Comparison of ENCODE assay signal across 8 cellular contexts in genomic region chr14:105896961-105897724, GRCh38.
DNase-seq lines count a peak whose midpoint lies in the region; ATAC-seq, FAIRE-seq and TF ChIP-seq lines count a peak whose summit lies in the region.
"Not testable (repeated sequence)": the region's sequence is repeated elsewhere in the genome, so short reads cannot be mapped to it uniquely, and the experiment has no call there.

No MANE protein-coding gene starts in this region.

- not testable (repeated sequence) for H3K27me3 ChIP-seq in right cardiac atrium (ENCODE audit: control insufficient read depth, insufficient read depth); aorta (ENCODE audit: control insufficient read depth in 1 of 2, insufficient read depth in 2 of 2, low read length in 1 of 2)

- H3K27me3 Mint-ChIP-seq in CD14-positive monocyte (ENCODE audit: low read depth in 3 of 3), result peaks cover 59 to 89% (median 61%) of the 10 kb centered on the region in 3 donors
- H3K27me3 Mint-ChIP-seq in activated CD4-positive, alpha-beta T cell treated with anti-CD3 and anti-CD28 coated beads for 36 hours, result peaks cover 12% of the 10 kb centered on the region
- H3K27me3 Mint-ChIP-seq in activated naive CD4-positive, alpha-beta T cell treated with anti-CD3 and anti-CD28 coated beads for 36 hours (ENCODE audit: low read depth), result peaks cover 23% of the 10 kb centered on the region
- H3K27me3 Mint-ChIP-seq in natural killer cell treated with Interleukin-12 subunit alpha and Interleukin-12 subunit beta and Interleukin-15 and Interleukin-18, amount 100 ng/mL, for 72 hours, result peaks cover 0 to 16% of the 10 kb centered on the region in 2 donors

- FAIRE-seq in GM19239 (lab: Jason Lieb, UNC), result not testable (repeated sequence)

- TF ChIP-seq CTCF in CD14-positive monocyte (IDR thresholded peaks at IDR 0.05), result not testable (repeated sequence)

- DNase-seq in CD14-positive monocyte (ENCODE audit: low spot score) (peak; percentile 14), GM19239 (ENCODE audit: insufficient read length, low spot score) (peak; percentile 17), NCI-H69 (lab: John Stamatoyannopoulos, UW) (peak; percentile 30), right cardiac atrium (peak; percentile 0 to 12 (median 1)), aorta (peak; percentile 15 to 19)
- peak; percentile 37 for DNase-seq in activated CD4-positive, alpha-beta T cell treated with anti-CD3 and anti-CD28 coated beads for 36 hours
- DNase-seq in activated naive CD4-positive, alpha-beta T cell treated with anti-CD3 and anti-CD28 coated beads for 36 hours, result peak; percentile 31
- DNase-seq in natural killer cell treated with Interleukin-12 subunit alpha and Interleukin-12 subunit beta and Interleukin-15 and Interleukin-18, amount 100 ng/mL, for 72 hours (ENCODE audit: low spot score), result peak; percentile 32

- H3K36me3 Mint-ChIP-seq in CD14-positive monocyte; activated CD4-positive, alpha-beta T cell treated with anti-CD3 and anti-CD28 coated beads for 36 hours (ENCODE audit: low read depth); activated naive CD4-positive, alpha-beta T cell treated with anti-CD3 and anti-CD28 coated beads for 36 hours (ENCODE audit: low read depth); natural killer cell treated with Interleukin-12 subunit alpha and Interleukin-12 subunit beta and Interleukin-15 and Interleukin-18, amount 100 ng/mL, for 72 hours: not testable (repeated sequence)

- peak; percentile 74 for ATAC-seq in activated CD4-positive, alpha-beta T cell treated with anti-CD3 and anti-CD28 coated beads for 36 hours
- not testable (repeated sequence) for ATAC-seq in right cardiac atrium; aorta (ENCODE audit: low FRiP score)
- ATAC-seq in natural killer cell treated with Interleukin-12 subunit alpha and Interleukin-12 subunit beta and Interleukin-15 and Interleukin-18, amount 100 ng/mL, for 72 hours, result peak in 1 of 2 donors; percentile 69

- H3K4me1 Mint-ChIP-seq in CD14-positive monocyte; activated CD4-positive, alpha-beta T cell treated with anti-CD3 and anti-CD28 coated beads for 36 hours; activated naive CD4-positive, alpha-beta T cell treated with anti-CD3 and anti-CD28 coated beads for 36 hours (ENCODE audit: low read depth): not testable (repeated sequence)
- peaks cover 0 to 14% of the 10 kb centered on the region in 2 donors for H3K4me1 Mint-ChIP-seq in natural killer cell treated with Interleukin-12 subunit alpha and Interleukin-12 subunit beta and Interleukin-15 and Interleukin-18, amount 100 ng/mL, for 72 hours (ENCODE audit: low read depth in 2 of 2)

- H3K4me3 ChIP-seq in right cardiac atrium (ENCODE audit: low read length); aorta (ENCODE audit: low read length in 2 of 2): not testable (repeated sequence)

- not testable (repeated sequence) for H3K27ac ChIP-seq in right cardiac atrium (ENCODE audit: low read length); aorta (ENCODE audit: low read depth in 1 of 2, low read length in 2 of 2)

- H3K4me3 Mint-ChIP-seq in CD14-positive monocyte, result peak overlapping the region in 1 of 2 donors; percentile 7
- not testable (repeated sequence) for H3K4me3 Mint-ChIP-seq in activated CD4-positive, alpha-beta T cell treated with anti-CD3 and anti-CD28 coated beads for 36 hours; activated naive CD4-positive, alpha-beta T cell treated with anti-CD3 and anti-CD28 coated beads for 36 hours; natural killer cell treated with Interleukin-12 subunit alpha and Interleukin-12 subunit beta and Interleukin-15 and Interleukin-18, amount 100 ng/mL, for 72 hours

- peaks cover 6 to 15% (median 12%) of the 10 kb centered on the region in 7 donors for H3K9me3 Mint-ChIP-seq in CD14-positive monocyte
- H3K9me3 Mint-ChIP-seq in activated CD4-positive, alpha-beta T cell treated with anti-CD3 and anti-CD28 coated beads for 36 hours (ENCODE audit: low read depth); activated naive CD4-positive, alpha-beta T cell treated with anti-CD3 and anti-CD28 coated beads for 36 hours; natural killer cell treated with Interleukin-12 subunit alpha and Interleukin-12 subunit beta and Interleukin-15 and Interleukin-18, amount 100 ng/mL, for 72 hours: not testable (repeated sequence)

- H3K27ac Mint-ChIP-seq in CD14-positive monocyte, result peak overlapping the region in 1 of 7 donors; percentile 8
- not testable (repeated sequence) for H3K27ac Mint-ChIP-seq in activated CD4-positive, alpha-beta T cell treated with anti-CD3 and anti-CD28 coated beads for 36 hours; activated naive CD4-positive, alpha-beta T cell treated with anti-CD3 and anti-CD28 coated beads for 36 hours; natural killer cell treated with Interleukin-12 subunit alpha and Interleukin-12 subunit beta and Interleukin-15 and Interleukin-18, amount 100 ng/mL, for 72 hours

- intact Hi-C loops in CD14-positive monocyte (cut with micrococcal nuclease); activated CD4-positive, alpha-beta T cell treated with anti-CD3 and anti-CD28 coated beads for 36 hours (cut with DNase I, micrococcal nuclease); activated naive CD4-positive, alpha-beta T cell treated with anti-CD3 and anti-CD28 coated beads for 36 hours (cut with micrococcal nuclease); right cardiac atrium (cut with DNase I); aorta (cut with DNase I): not testable (repeated sequence)

- H3K36me3 ChIP-seq in aorta (ENCODE audit: control insufficient read depth in 1 of 2, insufficient read depth in 2 of 2, low read length in 1 of 2), result not testable (repeated sequence)

- CTCF ChIA-PET in activated CD4-positive, alpha-beta T cell treated with anti-CD3 and anti-CD28 coated beads for 36 hours (lab: Charles Lee), result not testable (repeated sequence)
- CTCF ChIA-PET in activated naive CD4-positive, alpha-beta T cell treated with anti-CD3 and anti-CD28 coated beads for 36 hours (lab: Charles Lee), result interaction anchor here (0.7 kb wide), 1 partner anchor 555 kb away, joined by 3 read pairs; no protein-coding TSS in a partner anchor

- WGBS in right cardiac atrium, result 56% methylated on average over 6 of the region's 6 CpGs
- 58 to 66% methylated on average over 6 of the region's 6 CpGs for WGBS in aorta, 2 donors

- POLR2A ChIA-PET in activated CD4-positive, alpha-beta T cell treated with anti-CD3 and anti-CD28 coated beads for 36 hours (lab: Charles Lee), result not testable (repeated sequence)

- H3K9me3 ChIP-seq in right cardiac atrium (ENCODE audit: control insufficient read depth, low read length); aorta (ENCODE audit: control insufficient read depth, low read length): not testable (repeated sequence)

- not testable (repeated sequence) for H3K4me1 ChIP-seq in right cardiac atrium (ENCODE audit: control insufficient read depth, insufficient read depth, low read length); aorta (ENCODE audit: control insufficient read depth in 1 of 2, insufficient read depth in 2 of 2, low read length in 2 of 2)
